13 cellular contexts compared by ENCODE assay signal in genomic region chr1:6495540-6496359, GRCh38. TPM values are rescaled to one million over a fixed set of nuclear protein-coding genes. Genes with fewer than 3 reads are reported as not detected.
A peak's percentile ranks its signal among the peaks of the same experiment; 100 is the strongest.
DNase-seq lines count a peak whose midpoint lies in the region; ATAC-seq and TF ChIP-seq lines count a peak whose summit lies in the region.
"Had no signal": no experiment of that assay in that cellular context is flagged by ENCODE, and none has a peak within 500 bp of the region (broad histone marks: within the 10 kb centered on the region; RNA-seq: fewer than 3 reads in every experiment).

No MANE protein-coding gene starts in this region.

- no peaks in the 10 kb centered on the region for H3K9me3 Mint-ChIP-seq in nephron

- H3K36me3 ChIP-seq in BJ (ENCODE audit: control insufficient read depth, insufficient read depth, low read length) (no peaks in the 10 kb centered on the region), HUES48 (ENCODE audit: control insufficient read depth, insufficient read depth, low read length) (no peaks in the 10 kb centered on the region)

- H3K27ac ChIP-seq in HUES48 (ENCODE audit: low read depth, low read length) (no peak overlapping the region), dorsolateral prefrontal cortex (peak overlapping the region in 56 of 59 donors; percentile 29 to 93 (median 78))

- H3K4me3 Mint-ChIP-seq in nephron, result peak overlapping the region; percentile 79 to 87 (median 85)

- peak overlapping the region; percentile 53 for H3K4me3 ChIP-seq in BJ (ENCODE audit: low read depth, low read length)
- H3K4me3 ChIP-seq in HUES48 (ENCODE audit: low read depth, low read length), result peak overlapping the region; percentile 63
- H3K4me3 ChIP-seq in dorsolateral prefrontal cortex, result peak overlapping the region in 58 of 59 donors; percentile 24 to 77 (median 62)

- H3K4me1 ChIP-seq in HUES48 (ENCODE audit: control insufficient read depth, insufficient read depth, low read length), result peaks cover 20% of the 10 kb centered on the region

- intact Hi-C loops in dorsolateral prefrontal cortex (cut with DNase I), result no loop called here

- H3K27ac Mint-ChIP-seq in nephron, result peak overlapping the region in 1 of 3 experiments; percentile 21

- H3K4me1 Mint-ChIP-seq in nephron, result peaks cover 27% of the 10 kb centered on the region

- H3K36me3 Mint-ChIP-seq in nephron (ENCODE audit: low read depth), result no peaks in the 10 kb centered on the region

- no peak overlapping the region for H3K9ac ChIP-seq in HUES48 (ENCODE audit: low read depth, low read length)

- CTCF ChIA-PET in BJ (lab: Yijun Ruan, JAX), result interaction anchor here (1.0 to 2.5 kb wide), 4 partner anchors 12 to 59 kb away, joined by 3 to 7 read pairs (median 4); partner anchors contain the start of gene NOL9

- H3K27me3 ChIP-seq in BJ (ENCODE audit: control insufficient read depth, insufficient read depth, low read length) (no peaks in the 10 kb centered on the region), HUES48 (ENCODE audit: control insufficient read depth, insufficient read depth, low read length) (peaks cover 29% of the 10 kb centered on the region), dorsolateral prefrontal cortex (peaks cover 0 to 31% (median 0%) of the 10 kb centered on the region in 45 donors)

- TF ChIP-seq CTCF in BJ (IDR thresholded peaks at IDR 0.05; ENCODE audit: insufficient read depth, low read depth, low read length) (no peak), dorsolateral prefrontal cortex (IDR thresholded peaks at IDR 0.05 in 54 of 56, conservative IDR thresholded peaks at IDR 0.05 in 2 of 56; ENCODE audit: low read depth in 1 of 56, partially characterized antibody in 56 of 56) (no peak), nephron (IDR thresholded peaks at IDR 0.05; ENCODE audit: unreplicated experiment in 3 of 3) (no peak)

- DNase-seq in BJ (ENCODE audit: low read depth), result no peak
- peak in 2 of 10 donors; percentile 42 to 76 for DNase-seq in dorsolateral prefrontal cortex
- no peak for DNase-seq in NCI-H187 (lab: John Stamatoyannopoulos, UW)
- DNase-seq: activated naive CD4-positive, alpha-beta T cell; erythroblast; NCI-H2227 treated with DMSO at 0.1 percent for 48 hours; right cardiac atrium; RPMI8226 had no signal

- no peaks in the 10 kb centered on the region for H3K9me3 ChIP-seq in HUES48 (ENCODE audit: control insufficient read depth, insufficient read depth, low read length)

- peaks cover 8% of the 10 kb centered on the region for H3K27me3 Mint-ChIP-seq in nephron (ENCODE audit: low read depth)

- ATAC-seq in GM18909 (IDR thresholded peaks at IDR 0.05; ENCODE audit: poor library complexity, unreplicated experiment) (no peak), HG02870 (IDR thresholded peaks at IDR 0.05; ENCODE audit: unreplicated experiment) (no peak), GM21529 (IDR thresholded peaks at IDR 0.05; ENCODE audit: unreplicated experiment) (no peak)
- ATAC-seq: right cardiac atrium had no signal

- POLR2A ChIA-PET in BJ (lab: Charles Lee), result no interaction called here

RNA-seq across cellular contexts. Expression of gene PLEKHG5, which starts 4.3 kb away (rescaled TPM):
- 3.2 and 4.3 TPM in 2 replicates for polyA plus RNA-seq in BJ (2011; rRNA removed)
- 2.5 and 3.6 TPM in 2 replicates for polyA minus RNA-seq in BJ (2011; rRNA and poly(A)+ RNA removed)
- total RNA-seq in dorsolateral prefrontal cortex, result 100 to 1,000 TPM in 1 of 120 experiments, 10 to 100 TPM in 119; 15.9 to 101 (median 58.6) TPM

RNA-seq across cellular contexts. Expression of gene TNFRSF25, which starts 29.8 kb away (rescaled TPM):
- polyA plus RNA-seq in BJ (2011; rRNA removed), result 2.3 and 3.3 TPM in 2 replicates
- polyA minus RNA-seq in BJ (2011; rRNA and poly(A)+ RNA removed), result 0.85 and 0.93 TPM in 2 replicates
- total RNA-seq in dorsolateral prefrontal cortex, result 100 to 1,000 TPM in 3 of 120 experiments, 10 to 100 TPM in 117; 15.2 to 106 (median 54.0) TPM

RNA-seq across cellular contexts. Expression of gene NOL9, which starts 58.6 kb away (rescaled TPM):
- polyA plus RNA-seq in BJ (2011; rRNA removed), result 9.5 and 15.1 TPM in 2 replicates
- polyA minus RNA-seq in BJ (2011; rRNA and poly(A)+ RNA removed), result 20.6 and 22.5 TPM in 2 replicates
- 10 to 100 TPM; 24.8 to 48.9 (median 33.6) TPM for total RNA-seq in dorsolateral prefrontal cortex

RNA-seq across cellular contexts. Expression of gene TAS1R1, which starts 59.4 kb away (rescaled TPM):
- polyA plus RNA-seq in BJ (2011; rRNA removed), result 0.16 and 0.25 TPM in 2 replicates
- 0.26 and 0.66 TPM in 2 replicates for polyA minus RNA-seq in BJ (2011; rRNA and poly(A)+ RNA removed)
- total RNA-seq in dorsolateral prefrontal cortex, result under 1 TPM in 22 of 120 experiments, not detected in 98; 0.14 to 0.78 (median 0.32) TPM
- total RNA-seq: right cardiac atrium had no signal
- polyA plus RNA-seq: right cardiac atrium had no signal
